In the genomic region with DNA sequence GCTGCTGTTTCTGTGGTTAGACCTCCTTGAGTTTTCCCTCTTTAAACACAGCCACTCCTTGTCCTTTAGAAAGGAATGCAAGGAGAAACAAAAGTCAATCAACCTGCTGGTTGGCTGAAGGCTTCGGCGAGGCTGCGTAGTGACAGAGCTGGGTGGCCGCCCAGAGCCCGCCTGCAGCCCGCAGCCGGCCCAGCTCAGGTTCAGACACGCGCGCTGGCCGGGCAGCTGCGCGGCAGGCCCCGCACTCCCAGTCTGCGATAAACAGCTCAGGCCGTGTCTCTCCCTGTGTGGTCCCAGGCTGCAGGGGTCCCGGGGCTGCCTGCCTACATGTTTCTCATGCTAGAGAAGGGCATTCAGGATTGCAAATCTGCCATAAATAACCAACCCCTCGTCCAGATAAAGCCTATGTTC, we compare ENCODE assay signal across 11 cellular contexts.
DNase-seq lines count a peak whose midpoint lies in the region; ATAC-seq and TF ChIP-seq lines count a peak whose summit lies in the region.
"Had no signal": no experiment of that assay in that cellular context is flagged by ENCODE, and none has a peak within 500 bp of the region (broad histone marks: within the 10 kb centered on the region; RNA-seq: fewer than 3 reads in every experiment).

No MANE protein-coding gene starts in this region.

- TF ChIP-seq CTCF in RWPE2 (IDR thresholded peaks at IDR 0.05; ENCODE audit: poor library complexity, severe bottlenecking) = no peak
- no peak for TF ChIP-seq CTCF in hepatocyte (IDR thresholded peaks at IDR 0.05; ENCODE audit: poor library complexity)
- no peak for TF ChIP-seq CTCF in osteoblast (IDR thresholded peaks at IDR 0.05; ENCODE audit: extremely low read depth, low read depth, low read length)
- no peak for TF ChIP-seq CTCF in GM20000 (IDR thresholded peaks at IDR 0.05; ENCODE audit: extremely low read depth, missing control alignments)

- WGBS in hepatocyte (ENCODE audit: low lambda C conversion rate, missing lambda C conversion rate) = 2% methylated on average over 18 of the region's 18 CpGs

- H3K36me3 ChIP-seq in RWPE2 (ENCODE audit: low read depth) = no peaks in the 10 kb centered on the region
- H3K36me3 ChIP-seq in hepatocyte (replicated peaks; ENCODE audit: insufficient read depth, low read depth) = no peaks in the 10 kb centered on the region
- no peaks in the 10 kb centered on the region for H3K36me3 ChIP-seq in osteoblast (ENCODE audit: insufficient read depth, low read length)

- H3K27me3 ChIP-seq in RWPE2 (ENCODE audit: insufficient read depth, poor library complexity, severe bottlenecking) = no peaks in the 10 kb centered on the region
- H3K27me3 ChIP-seq in hepatocyte = no peaks in the 10 kb centered on the region
- H3K27me3 ChIP-seq in osteoblast (ENCODE audit: insufficient read depth, low read length) = peaks cover 11% of the 10 kb centered on the region

- H3K4me2 ChIP-seq in hepatocyte (peak overlapping the region; percentile 70), osteoblast (ENCODE audit: insufficient read depth, low read length) (peak overlapping the region; percentile 51)

- peak; percentile 92 for ATAC-seq in RWPE2 (ENCODE audit: low read depth)

- H3K4me3 ChIP-seq in RWPE2 (ENCODE audit: severe bottlenecking) (no peak overlapping the region), hepatocyte (no peak overlapping the region), osteoblast (ENCODE audit: insufficient read depth, low read length) (no peak overlapping the region)

- TF ChIP-seq POLR2A in erythroblast (IDR thresholded peaks at IDR 0.05; ENCODE audit: low read length) = no peak

- H3K27ac ChIP-seq in RWPE2 (ENCODE audit: poor library complexity, severe bottlenecking) = no peak overlapping the region
- peak overlapping the region; percentile 82 for H3K27ac ChIP-seq in hepatocyte
- no peak overlapping the region for H3K27ac ChIP-seq in osteoblast (ENCODE audit: low read depth, low read length)

- peak overlapping the region; percentile 9 for H2AFZ ChIP-seq in hepatocyte
- peak overlapping the region; percentile 64 for H2AFZ ChIP-seq in osteoblast (ENCODE audit: low read length)

- H3K4me1 ChIP-seq in RWPE2 (ENCODE audit: insufficient read depth, poor library complexity, severe bottlenecking) (no peaks in the 10 kb centered on the region), hepatocyte (ENCODE audit: insufficient read depth) (peaks cover 11% of the 10 kb centered on the region), osteoblast (ENCODE audit: insufficient read depth, low read length) (no peaks in the 10 kb centered on the region)

- H4K20me1 ChIP-seq in hepatocyte (ENCODE audit: insufficient read depth, poor library complexity, severe bottlenecking) = no peaks in the 10 kb centered on the region
- H4K20me1 ChIP-seq in osteoblast (ENCODE audit: insufficient read depth, low read length) = no peaks in the 10 kb centered on the region

- no peaks in the 10 kb centered on the region for H3K79me2 ChIP-seq in hepatocyte
- H3K79me2 ChIP-seq in osteoblast (ENCODE audit: insufficient read depth, low read length) = no peaks in the 10 kb centered on the region

- H3K9me2 ChIP-seq in hepatocyte (replicated peaks; ENCODE audit: insufficient read depth) = no peaks in the 10 kb centered on the region

- H3K9me3 ChIP-seq in RWPE2 (ENCODE audit: severe bottlenecking) (peaks cover 7% of the 10 kb centered on the region), hepatocyte (ENCODE audit: low read depth) (no peaks in the 10 kb centered on the region), osteoblast (ENCODE audit: low read depth, low read length) (peaks cover 8% of the 10 kb centered on the region)

- DNase-seq in COLO668 (lab: John Stamatoyannopoulos, UW; ENCODE audit: unreplicated experiment) (peak; percentile 3), RWPE2 (ENCODE audit: low spot score) (no peak), hepatocyte (ENCODE audit: low spot score) (peak; percentile 75), osteoblast (ENCODE audit: insufficient read length, low spot score, missing footprints) (peak; percentile 86), GM20000 (ENCODE audit: low spot score) (no peak), NCI-H345 treated with DMSO at 0.1 percent for 48 hours (lab: John Stamatoyannopoulos, UW; ENCODE audit: unreplicated experiment) (no peak), erythroblast (lab: John Stamatoyannopoulos, UW) (no peak), RKO (ENCODE audit: low spot score) (no peak)
- DNase-seq: activated T-cell treated with anti-CD3 and anti-CD28 coated beads, Interleukin-2, amount 50 U/mL, for 48 hours; NCI-H82; T-helper 9 cell had no signal

Comparison
In these comparisons a context has a peak if more than half of its experiments do, and no peak if none do; other contexts are left out.
1. DNase-seq: peak in COLO668 (single experiment), hepatocyte (single experiment) and osteoblast (single experiment); none in RWPE2 (single experiment), GM20000 (single experiment), NCI-H345 treated with DMSO at 0.1 percent for 48 hours (single experiment), erythroblast (0 of 2) and RKO (single experiment).